ENCODE assay signal across 25 cellular contexts in genomic region chr12:20969766-20970165, GRCh38.
"Had no signal": no experiment of that assay in that cellular context is flagged by ENCODE, and none has a peak within 500 bp of the region (broad histone marks: within the 10 kb centered on the region; RNA-seq: fewer than 3 reads in every experiment).

No MANE protein-coding gene starts in this region.

- H3K36me3 ChIP-seq: ovary, right lobe of liver, sigmoid colon, stomach, thoracic aorta, thyroid gland, tibial nerve, upper lobe of left lung, uterus had no signal

- DNase-seq: natural killer cell; occipital lobe; ovary; posterior cingulate gyrus; psoas muscle; right cardiac atrium; right lobe of liver; sigmoid colon; small intestine; stimulated activated CD4-positive, alpha-beta T cell treated with anti-CD3 and anti-CD28 coated beads, Interleukin-15, amount 100 ng/mL, for 24 hours; stimulated activated CD4-positive, alpha-beta T cell treated with anti-CD3 and anti-CD28 coated beads, Interleukin-2, amount 100 ng/mL, for 24 hours; stimulated activated CD4-positive, alpha-beta T cell treated with anti-CD3 and anti-CD28 coated beads, Interleukin-2, amount 100 ng/mL, for 48 hours; stimulated activated CD4-positive, alpha-beta T cell treated with anti-CD3 and anti-CD28 coated beads, Interleukin-4, amount 100 ng/mL, for 24 hours; stimulated activated naive B cell treated with anti-CD40 and anti-IgM and Interleukin-4, amounts not matched to agents 10 μg/mL and 1 μg/mL and 100 μg/mL, for 72 hours; stimulated activated naive CD4-positive, alpha-beta T cell treated with Interleukin-2 at 50 U/mL for 16 hours; stomach; thyroid gland; trophoblast cell; upper lobe of left lung; uterus had no signal

- H3K27ac ChIP-seq: neural progenitor cell, ovary, parathyroid adenoma, psoas muscle, right lobe of liver, sigmoid colon, stomach, thoracic aorta, thyroid gland, tibial nerve, upper lobe of left lung, uterus had no signal

- H3K4me3 ChIP-seq: neural progenitor cell, ovary, psoas muscle, right lobe of liver, sigmoid colon, stomach, thoracic aorta, thyroid gland, tibial nerve, upper lobe of left lung, uterus had no signal

- H3K4me1 ChIP-seq: neural progenitor cell, parathyroid adenoma, psoas muscle, sigmoid colon, stomach, thyroid gland, tibial nerve, upper lobe of left lung, uterus had no signal

- H3K9me3 ChIP-seq: ovary, psoas muscle, sigmoid colon, thoracic aorta, thyroid gland, tibial nerve, upper lobe of left lung, uterus had no signal

- H3K27me3 ChIP-seq: neural progenitor cell, right lobe of liver, sigmoid colon, stomach, thyroid gland, tibial nerve, upper lobe of left lung, uterus had no signal

- H3K9ac ChIP-seq: neural progenitor cell, parathyroid adenoma had no signal

- H2AFZ ChIP-seq: neural progenitor cell, parathyroid adenoma had no signal

- H3K4me2 ChIP-seq: neural progenitor cell had no signal

- ATAC-seq: natural killer cell; psoas muscle; right cardiac atrium; stimulated activated effector memory CD8-positive, alpha-beta T cell treated with anti-CD3 and anti-CD28 coated beads, Interleukin-12 subunit alpha, Interleukin-12 subunit beta, amount 100 ng/mL, for 72 hours; stimulated activated naive B cell treated with anti-CD40 and anti-IgM and Interleukin-4, amounts not matched to agents 10 μg/mL and 1 μg/mL and 100 μg/mL, for 72 hours had no signal
